ENCODE assay signal across 30 cellular contexts in the genomic region with DNA sequence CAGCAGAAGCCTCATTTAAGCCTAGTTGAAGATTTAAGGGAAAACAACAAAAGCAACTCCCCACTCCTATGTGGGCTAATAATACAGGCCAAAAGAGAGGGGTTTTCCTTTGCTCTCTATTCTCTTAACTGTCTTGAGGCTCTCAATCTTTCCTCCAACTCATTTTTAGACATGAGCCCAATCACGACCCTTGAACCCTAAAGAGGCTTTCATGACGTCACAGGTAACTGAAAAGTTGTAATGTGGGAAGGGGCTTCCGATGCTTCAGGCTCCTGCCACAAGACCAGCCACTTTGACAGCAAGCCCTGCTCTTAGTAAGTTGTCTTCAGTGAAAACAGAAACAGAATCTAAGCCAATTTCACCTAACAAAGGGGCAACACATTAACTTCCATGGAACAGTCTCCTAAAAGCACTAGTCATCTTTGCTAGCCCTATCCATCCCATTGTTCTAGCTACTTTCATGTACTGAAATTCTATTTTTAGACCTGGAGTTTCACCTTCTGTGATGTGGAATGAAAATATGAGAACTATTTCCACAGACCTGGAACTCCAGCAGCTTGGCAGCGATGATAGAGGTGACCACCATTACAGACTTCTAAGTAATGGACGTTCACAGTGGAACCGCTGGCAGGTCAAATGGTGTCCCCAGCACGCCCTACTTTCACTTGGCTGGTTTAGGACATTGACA. TPM values are rescaled to one million over a fixed set of nuclear protein-coding genes. Genes with fewer than 3 reads are reported as not detected.
"Had no signal": no experiment of that assay in that cellular context is flagged by ENCODE, and none has a peak within 500 bp of the region (broad histone marks: within the 10 kb centered on the region; RNA-seq: fewer than 3 reads in every experiment).

No MANE protein-coding gene starts in this region.

- FAIRE-seq: kidney, urothelium cell line had no signal

- H3K27me3 Mint-ChIP-seq: activated naive CD8-positive, alpha-beta T cell; dendritic cell treated with granulocyte-macrophage colony-stimulating factor and Interleukin-4, amounts not matched to agents 40 ng/mL and 50 ng/mL, for 4 days; stimulated activated memory B cell treated with anti-CD40 and anti-IgM and Interleukin-4, amounts not matched to agents 10 μg/mL and 1 μg/mL and 100 μg/mL, for 72 hours had no signal

- H3K36me3 ChIP-seq: adrenal gland, cardiac muscle cell, neutrophil, ovary, prostate gland had no signal

- H3K9me3 Mint-ChIP-seq: activated T-cell treated with anti-CD3 and anti-CD28 coated beads, Interleukin-2, amount 50 U/mL, for 24 hours; activated T-helper 2 cell treated with anti-CD3 and anti-CD28 coated beads, Interferon-gamma antibody, Interleukin-2, Interleukin-4, amounts not matched to agents 10 μg/mL and 5 μg/mL and 100 μg/mL, durations not matched to agents 14 hours and 24 hours and 36 hours; dendritic cell treated with granulocyte-macrophage colony-stimulating factor and Interleukin-4, amounts not matched to agents 40 ng/mL and 50 ng/mL, for 4 days; natural killer cell; stimulated activated memory B cell treated with anti-CD40 and anti-IgM and Interleukin-4, amounts not matched to agents 10 μg/mL and 1 μg/mL and 100 μg/mL, for 72 hours had no signal

- H3K9me3 ChIP-seq: adrenal gland, ascending aorta, left ventricle myocardium inferior, neutrophil, ovary, prostate gland, stomach, suprapubic skin, tibial nerve had no signal

- H3K27ac ChIP-seq: adrenal gland, ascending aorta, cardiac muscle cell, left ventricle myocardium inferior, neutrophil, ovary, prostate gland, skin epidermis, stomach, suprapubic skin, tibial nerve had no signal

- H3K27me3 ChIP-seq: adrenal gland, ascending aorta, cardiac muscle cell, neutrophil, ovary, stomach, suprapubic skin, tibial nerve had no signal

- H3K4me3 Mint-ChIP-seq: activated CD8-positive, alpha-beta T cell treated with anti-CD3 and anti-CD28 coated beads, Interleukin-2, amount 10 ng/mL, durations not matched to agents 7 days and 5 days; activated naive CD8-positive, alpha-beta T cell; activated T-cell treated with anti-CD3 and anti-CD28 coated beads, Interleukin-2, amount 50 U/mL, for 24 hours; dendritic cell treated with granulocyte-macrophage colony-stimulating factor and Interleukin-4, amounts not matched to agents 40 ng/mL and 50 ng/mL, for 4 days; natural killer cell; stimulated activated memory B cell treated with anti-CD40 and anti-IgM and Interleukin-4, amounts not matched to agents 10 μg/mL and 1 μg/mL and 100 μg/mL, for 72 hours had no signal

- H3K4me3 ChIP-seq: adrenal gland, ascending aorta, cardiac muscle cell, left ventricle myocardium inferior, ovary, prostate gland, skin epidermis, stomach, suprapubic skin, tibial nerve had no signal

- H3K36me3 Mint-ChIP-seq: activated naive CD8-positive, alpha-beta T cell; natural killer cell; stimulated activated memory B cell treated with anti-CD40 and anti-IgM and Interleukin-4, amounts not matched to agents 10 μg/mL and 1 μg/mL and 100 μg/mL, for 72 hours had no signal

- H3K4me1 ChIP-seq: adrenal gland, ascending aorta, left ventricle myocardium inferior, prostate gland, tibial nerve had no signal

- H3K27ac Mint-ChIP-seq: activated CD8-positive, alpha-beta T cell treated with anti-CD3 and anti-CD28 coated beads, Interleukin-2, amount 10 ng/mL, durations not matched to agents 7 days and 5 days; activated naive CD8-positive, alpha-beta T cell; activated T-cell treated with anti-CD3 and anti-CD28 coated beads, Interleukin-2, amount 50 U/mL, for 24 hours; activated T-helper 2 cell treated with anti-CD3 and anti-CD28 coated beads, Interferon-gamma antibody, Interleukin-2, Interleukin-4, amounts not matched to agents 10 μg/mL and 5 μg/mL and 100 μg/mL, durations not matched to agents 14 hours and 24 hours and 36 hours; dendritic cell treated with granulocyte-macrophage colony-stimulating factor and Interleukin-4, amounts not matched to agents 40 ng/mL and 50 ng/mL, for 4 days; natural killer cell; stimulated activated memory B cell treated with anti-CD40 and anti-IgM and Interleukin-4, amounts not matched to agents 10 μg/mL and 1 μg/mL and 100 μg/mL, for 72 hours had no signal

- ATAC-seq: activated CD8-positive, alpha-beta T cell treated with anti-CD3 and anti-CD28 coated beads, Interleukin-2, amount 10 ng/mL, durations not matched to agents 7 days and 5 days; natural killer cell; right cardiac atrium; stimulated activated memory B cell treated with anti-CD40 and anti-IgM and Interleukin-4, amounts not matched to agents 10 μg/mL and 1 μg/mL and 100 μg/mL, for 72 hours had no signal

- DNase-seq: activated CD4-positive, alpha-beta T cell treated with anti-CD3 and anti-CD28 coated beads for 1 hour; activated CD4-positive, alpha-beta T cell treated with anti-CD3 and anti-CD28 coated beads, Interleukin-2, amount 50 U/mL, for 1 hour; activated CD8-positive, alpha-beta memory T cell treated with anti-CD3 and anti-CD28 coated beads, Interleukin-2, amount 50 U/mL, for 4 hours; activated CD8-positive, alpha-beta T cell treated with anti-CD3 and anti-CD28 coated beads, Interleukin-2, amount 10 ng/mL, durations not matched to agents 7 days and 5 days; activated naive CD4-positive, alpha-beta T cell; activated T-cell treated with anti-CD3 and anti-CD28 coated beads, Interleukin-2, amount 50 U/mL, for 24 hours; effector CD8-positive, alpha-beta T cell; erythroblast; foreskin melanocyte; kidney; left ventricle myocardium inferior; midbrain; natural killer cell; ovary; right cardiac atrium; stomach; T-helper 9 cell had no signal

- H3K4me1 Mint-ChIP-seq: natural killer cell; stimulated activated memory B cell treated with anti-CD40 and anti-IgM and Interleukin-4, amounts not matched to agents 10 μg/mL and 1 μg/mL and 100 μg/mL, for 72 hours had no signal

RNA-seq across cellular contexts. Expression of a gene that starts 36.3 kb away (rescaled TPM):
- total RNA-seq: activated CD8-positive, alpha-beta T cell treated with anti-CD3 and anti-CD28 coated beads, Interleukin-2, amount 10 ng/mL, durations not matched to agents 7 days and 5 days; natural killer cell had no signal
